Comparison of ENCODE assay signal across 23 cellular contexts in the genomic region with DNA sequence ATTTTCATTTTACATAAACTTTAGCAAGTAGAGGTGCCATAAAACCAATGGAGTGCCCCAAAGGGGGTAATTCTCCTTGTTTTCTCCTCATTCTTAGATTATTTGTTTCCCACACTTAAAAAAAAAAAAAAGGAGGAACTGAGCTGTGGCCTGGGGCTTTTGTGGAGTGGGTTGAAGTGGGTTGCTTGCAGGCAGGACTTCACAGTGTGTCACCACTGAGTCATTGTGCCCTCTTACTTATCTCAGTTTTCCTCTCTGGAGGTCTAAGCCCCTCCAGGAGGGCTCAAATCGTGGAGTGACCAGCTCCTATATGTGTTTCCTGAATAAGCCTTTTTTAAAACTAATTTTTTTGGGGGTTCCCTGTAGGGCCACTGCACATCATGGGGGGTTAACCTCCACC.
"Had no signal": no experiment of that assay in that cellular context is flagged by ENCODE, and none has a peak within 500 bp of the region (broad histone marks: within the 10 kb centered on the region; RNA-seq: fewer than 3 reads in every experiment).

No MANE protein-coding gene starts in this region.

- H3K27ac Mint-ChIP-seq: endodermal cell, naive B cell, nephron progenitor cell had no signal

- H3K9me3 ChIP-seq: neutrophil, psoas muscle, right lobe of liver, stomach, thoracic aorta, transverse colon had no signal

- H3K4me2 ChIP-seq: hepatocyte had no signal

- H3K36me3 Mint-ChIP-seq: naive B cell had no signal

- H3K36me3 ChIP-seq: neutrophil, right lobe of liver, stomach, thoracic aorta, transverse colon had no signal

- H3K4me3 ChIP-seq: coronary artery, hepatocyte, psoas muscle, right lobe of liver, stomach, thoracic aorta, transverse colon had no signal

- H3K79me2 ChIP-seq: hepatocyte had no signal

- DNase-seq: effector CD4-positive, alpha-beta T cell; endodermal cell; erythroblast; foreskin keratinocyte; head of caudate nucleus; kidney; left colon; mesendoderm; naive B cell; nephron progenitor cell; psoas muscle; retina; right lobe of liver; stimulated activated CD4-positive, alpha-beta T cell treated with anti-CD3 and anti-CD28 coated beads, Interleukin-4, amount 100 ng/mL, for 1 hour; stimulated activated CD8-positive, alpha-beta memory T cell treated with anti-CD3 and anti-CD28 coated beads, Interleukin-4, amount 100 ng/mL, for 48 hours; stimulated activated naive CD4-positive, alpha-beta T cell; stomach; substantia nigra; transverse colon had no signal

- H3K4me1 ChIP-seq: foreskin keratinocyte, psoas muscle, right lobe of liver, stomach, transverse colon had no signal

- H3K4me3 Mint-ChIP-seq: endodermal cell, naive B cell, nephron progenitor cell had no signal

- H3K4me1 Mint-ChIP-seq: naive B cell had no signal

- H3K27me3 ChIP-seq: foreskin keratinocyte, hepatocyte, neutrophil, right lobe of liver, stomach, transverse colon had no signal

- H3K27ac ChIP-seq: coronary artery, foreskin keratinocyte, hepatocyte, neutrophil, psoas muscle, right lobe of liver, thoracic aorta, transverse colon had no signal

- H2AFZ ChIP-seq: hepatocyte had no signal

- H3K27me3 Mint-ChIP-seq: naive B cell had no signal

- H3K9me3 Mint-ChIP-seq: naive B cell had no signal
